In the genomic region with DNA sequence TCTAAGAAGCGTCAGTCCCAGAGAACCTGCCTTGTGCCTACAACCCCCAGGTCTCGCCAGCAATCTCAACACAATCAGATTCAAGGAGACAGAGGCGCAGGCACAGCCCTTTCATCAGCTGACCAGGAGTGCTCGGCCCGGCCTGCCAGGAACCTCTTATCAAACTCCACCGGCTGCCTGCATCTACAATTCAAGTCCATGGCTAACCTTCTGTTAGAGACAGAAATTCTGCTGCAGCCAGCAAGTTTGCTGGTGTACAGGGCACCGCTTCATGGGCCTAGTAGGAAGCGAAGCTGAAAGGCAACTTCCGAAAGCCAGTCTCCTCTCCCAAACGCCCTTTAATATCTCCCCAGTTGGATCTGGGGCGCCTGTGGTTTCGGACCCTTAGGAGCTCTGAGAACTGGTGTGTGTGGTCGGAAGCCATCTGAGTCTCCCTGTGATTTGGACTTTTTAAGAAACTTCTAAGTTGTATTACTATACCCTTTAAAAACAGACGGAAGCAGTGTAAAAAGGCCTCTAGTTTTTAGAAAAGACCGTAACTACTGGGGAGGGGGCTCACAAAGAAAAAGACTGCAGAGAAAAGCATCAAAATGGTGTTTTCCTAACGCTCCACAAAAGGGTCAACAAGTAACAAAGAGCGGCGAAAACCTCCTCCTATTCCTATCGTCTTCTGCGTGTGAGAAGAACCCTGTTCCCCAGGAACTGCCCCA, we compare ENCODE assay signal across 1 cellular context.
A peak's percentile ranks its signal among the peaks of the same experiment; 100 is the strongest.
TF ChIP-seq lines count a peak whose summit lies in the region.

No MANE protein-coding gene starts in this region.

TF ChIP-seq in GM12878, 131 proteins besides CTCF, POLR2A, EP300 and RAD21 (continued from another document):
- TF ChIP-seq, protein P1, sequence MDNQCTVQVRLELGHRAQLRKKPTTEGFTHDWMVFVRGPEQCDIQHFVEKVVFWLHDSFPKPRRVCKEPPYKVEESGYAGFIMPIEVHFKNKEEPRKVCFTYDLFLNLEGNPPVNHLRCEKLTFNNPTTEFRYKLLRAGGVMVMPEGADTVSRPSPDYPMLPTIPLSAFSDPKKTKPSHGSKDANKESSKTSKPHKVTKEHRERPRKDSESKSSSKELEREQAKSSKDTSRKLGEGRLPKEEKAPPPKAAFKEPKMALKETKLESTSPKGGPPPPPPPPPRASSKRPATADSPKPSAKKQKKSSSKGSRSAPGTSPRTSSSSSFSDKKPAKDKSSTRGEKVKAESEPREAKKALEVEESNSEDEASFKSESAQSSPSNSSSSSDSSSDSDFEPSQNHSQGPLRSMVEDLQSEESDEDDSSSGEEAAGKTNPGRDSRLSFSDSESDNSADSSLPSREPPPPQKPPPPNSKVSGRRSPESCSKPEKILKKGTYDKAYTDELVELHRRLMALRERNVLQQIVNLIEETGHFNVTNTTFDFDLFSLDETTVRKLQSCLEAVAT (IDR thresholded peaks at IDR 0.05), result peak; percentile 67; the same call in 1 of the 2 replicates
